22 cellular contexts compared by ENCODE assay signal in genomic region chr2:234816056-234816455, GRCh38.
"Had no signal": no experiment of that assay in that cellular context is flagged by ENCODE, and none has a peak within 500 bp of the region (broad histone marks: within the 10 kb centered on the region; RNA-seq: fewer than 3 reads in every experiment).

No MANE protein-coding gene starts in this region.

- H3K79me2 ChIP-seq: hepatocyte had no signal

- H3K4me2 ChIP-seq: hepatocyte had no signal

- H3K4me3 Mint-ChIP-seq: activated B cell treated with CpG ODN at 0.5 μM for 24 hours; activated CD4-positive, alpha-beta memory T cell treated with anti-CD3 and anti-CD28 coated beads for 36 hours; activated CD4-positive, alpha-beta T cell treated with anti-CD3 and anti-CD28 coated beads for 36 hours; activated naive CD4-positive, alpha-beta T cell treated with anti-CD3 and anti-CD28 coated beads, Interleukin-2, amount 10 ng/mL, durations not matched to agents 7 days and 5 days; activated T-cell treated with anti-CD3 and anti-CD28 coated beads, Interleukin-2, amount 50 U/mL, for 72 hours; endodermal cell; immature natural killer cell; mesothelial cell of epicardium; natural killer cell treated with Interleukin-12 subunit alpha and Interleukin-12 subunit beta and Interleukin-15 and Interleukin-18, amount 100 ng/mL, for 72 hours; T-helper 17 cell had no signal

- H3K9me3 Mint-ChIP-seq: activated B cell treated with CpG ODN at 0.5 μM for 24 hours; activated CD4-positive, alpha-beta memory T cell treated with anti-CD3 and anti-CD28 coated beads for 36 hours; activated naive CD4-positive, alpha-beta T cell treated with anti-CD3 and anti-CD28 coated beads, Interleukin-2, amount 10 ng/mL, durations not matched to agents 7 days and 5 days; activated T-cell treated with anti-CD3 and anti-CD28 coated beads, Interleukin-2, amount 50 U/mL, for 72 hours; endodermal cell; immature natural killer cell; mesothelial cell of epicardium; natural killer cell treated with Interleukin-12 subunit alpha and Interleukin-12 subunit beta and Interleukin-15 and Interleukin-18, amount 100 ng/mL, for 72 hours had no signal

- H3K4me1 ChIP-seq: prostate gland, upper lobe of right lung had no signal

- H3K36me3 Mint-ChIP-seq: activated CD4-positive, alpha-beta memory T cell treated with anti-CD3 and anti-CD28 coated beads for 36 hours; activated naive CD4-positive, alpha-beta T cell treated with anti-CD3 and anti-CD28 coated beads, Interleukin-2, amount 10 ng/mL, durations not matched to agents 7 days and 5 days; immature natural killer cell; mesothelial cell of epicardium; natural killer cell treated with Interleukin-12 subunit alpha and Interleukin-12 subunit beta and Interleukin-15 and Interleukin-18, amount 100 ng/mL, for 72 hours had no signal

- H2AFZ ChIP-seq: hepatocyte had no signal

- H3K4me1 Mint-ChIP-seq: activated B cell treated with CpG ODN at 0.5 μM for 24 hours; activated CD4-positive, alpha-beta T cell treated with anti-CD3 and anti-CD28 coated beads for 36 hours; activated naive CD4-positive, alpha-beta T cell treated with anti-CD3 and anti-CD28 coated beads, Interleukin-2, amount 10 ng/mL, durations not matched to agents 7 days and 5 days; endodermal cell; immature natural killer cell; T-helper 17 cell had no signal

- H3K36me3 ChIP-seq: prostate gland, upper lobe of right lung had no signal

- H3K27me3 ChIP-seq: hepatocyte, upper lobe of right lung had no signal

- H3K9me3 ChIP-seq: prostate gland, upper lobe of right lung had no signal

- DNase-seq: activated B cell treated with CpG ODN at 0.5 μM for 24 hours; activated CD4-positive, alpha-beta memory T cell treated with anti-CD3 and anti-CD28 coated beads for 36 hours; activated CD4-positive, alpha-beta T cell treated with anti-CD3 and anti-CD28 coated beads for 36 hours; activated effector memory CD4-positive, alpha-beta T cell treated with anti-CD3 and anti-CD28 coated beads, Interleukin-2, amount 50 U/mL, for 16 hours; activated naive CD4-positive, alpha-beta T cell treated with anti-CD3 and anti-CD28 coated beads, Interleukin-2, amount 10 ng/mL, durations not matched to agents 7 days and 5 days; activated T-cell treated with anti-CD3 and anti-CD28 coated beads, Interleukin-2, amount 50 U/mL, for 72 hours; amygdala; cortex of kidney; endodermal cell; glutamatergic neuron; immature natural killer cell; stimulated activated CD4-positive, alpha-beta T cell treated with anti-CD3 and anti-CD28 coated beads, Interleukin-4, amount 100 ng/mL, for 24 hours; stimulated activated naive CD4-positive, alpha-beta T cell treated with Interleukin-2 at 50 U/mL for 16 hours; SW 1271; T-helper 17 cell; upper lobe of right lung had no signal

- H3K27ac Mint-ChIP-seq: activated B cell treated with CpG ODN at 0.5 μM for 24 hours; activated CD4-positive, alpha-beta memory T cell treated with anti-CD3 and anti-CD28 coated beads for 36 hours; activated CD4-positive, alpha-beta T cell treated with anti-CD3 and anti-CD28 coated beads for 36 hours; activated naive CD4-positive, alpha-beta T cell treated with anti-CD3 and anti-CD28 coated beads, Interleukin-2, amount 10 ng/mL, durations not matched to agents 7 days and 5 days; activated T-cell treated with anti-CD3 and anti-CD28 coated beads, Interleukin-2, amount 50 U/mL, for 72 hours; endodermal cell; immature natural killer cell; mesothelial cell of epicardium; natural killer cell treated with Interleukin-12 subunit alpha and Interleukin-12 subunit beta and Interleukin-15 and Interleukin-18, amount 100 ng/mL, for 72 hours; T-helper 17 cell had no signal

- H3K4me3 ChIP-seq: hepatocyte, lung, prostate gland, upper lobe of right lung had no signal

- H3K27ac ChIP-seq: epithelial cell of prostate, hepatocyte, prostate gland, upper lobe of right lung had no signal
